In the genomic region with DNA sequence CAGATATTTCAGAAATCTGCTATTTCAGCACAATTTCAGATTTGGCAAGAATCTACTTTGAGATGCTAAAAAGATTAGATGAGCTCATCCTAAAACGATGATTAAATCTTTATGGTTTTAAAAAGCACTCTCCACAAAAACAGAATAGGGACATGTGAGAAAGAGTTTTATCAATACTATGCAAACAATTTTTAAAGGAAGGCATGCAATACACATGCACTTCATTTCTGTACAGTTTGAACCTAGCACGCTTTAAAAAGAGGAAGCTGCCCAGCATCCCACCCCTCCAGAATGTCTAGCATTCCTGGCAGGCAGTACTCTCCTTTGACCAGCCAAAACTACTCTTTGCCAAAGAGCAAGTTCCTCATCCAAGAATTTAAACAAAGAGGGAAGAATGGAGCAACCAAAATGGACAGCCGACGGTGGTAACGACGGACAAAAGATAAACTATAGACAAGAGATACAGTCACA, we compare ENCODE assay signal across 1 cellular context.
TF ChIP-seq lines count a peak whose summit lies in the region.

No MANE protein-coding gene starts in this region.

TF ChIP-seq in HEK293, 187 proteins besides CTCF, POLR2A, EP300 and RAD21 (continued from another document):
- TF ChIP-seq, protein P1, sequence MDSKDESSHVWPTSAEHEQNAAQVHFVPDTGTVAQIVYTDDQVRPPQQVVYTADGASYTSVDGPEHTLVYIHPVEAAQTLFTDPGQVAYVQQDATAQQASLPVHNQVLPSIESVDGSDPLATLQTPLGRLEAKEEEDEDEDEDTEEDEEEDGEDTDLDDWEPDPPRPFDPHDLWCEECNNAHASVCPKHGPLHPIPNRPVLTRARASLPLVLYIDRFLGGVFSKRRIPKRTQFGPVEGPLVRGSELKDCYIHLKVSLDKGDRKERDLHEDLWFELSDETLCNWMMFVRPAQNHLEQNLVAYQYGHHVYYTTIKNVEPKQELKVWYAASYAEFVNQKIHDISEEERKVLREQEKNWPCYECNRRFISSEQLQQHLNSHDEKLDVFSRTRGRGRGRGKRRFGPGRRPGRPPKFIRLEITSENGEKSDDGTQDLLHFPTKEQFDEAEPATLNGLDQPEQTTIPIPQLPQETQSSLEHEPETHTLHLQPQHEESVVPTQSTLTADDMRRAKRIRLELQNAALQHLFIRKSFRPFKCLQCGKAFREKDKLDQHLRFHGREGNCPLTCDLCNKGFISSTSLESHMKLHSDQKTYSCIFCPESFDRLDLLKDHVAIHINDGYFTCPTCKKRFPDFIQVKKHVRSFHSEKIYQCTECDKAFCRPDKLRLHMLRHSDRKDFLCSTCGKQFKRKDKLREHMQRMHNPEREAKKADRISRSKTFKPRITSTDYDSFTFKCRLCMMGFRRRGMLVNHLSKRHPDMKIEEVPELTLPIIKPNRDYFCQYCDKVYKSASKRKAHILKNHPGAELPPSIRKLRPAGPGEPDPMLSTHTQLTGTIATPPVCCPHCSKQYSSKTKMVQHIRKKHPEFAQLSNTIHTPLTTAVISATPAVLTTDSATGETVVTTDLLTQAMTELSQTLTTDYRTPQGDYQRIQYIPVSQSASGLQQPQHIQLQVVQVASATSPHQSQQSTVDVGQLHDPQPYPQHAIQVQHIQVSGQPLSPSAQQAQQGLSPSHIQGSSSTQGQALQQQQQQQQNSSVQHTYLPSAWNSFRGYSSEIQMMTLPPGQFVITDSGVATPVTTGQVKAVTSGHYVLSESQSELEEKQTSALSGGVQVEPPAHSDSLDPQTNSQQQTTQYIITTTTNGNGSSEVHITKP (tag by site-specific recombination; IDR thresholded peaks at IDR 0.05): peak; percentile 34; the same call in 1 of the 2 replicates
- 0 out of 2 replicates have a peak, but pooled peaks have one; percentile 45 for TF ChIP-seq ZNF2 (tag by site-specific recombination; IDR thresholded peaks at IDR 0.05)
- TF ChIP-seq BCL11A (tag by site-specific recombination; IDR thresholded peaks at IDR 0.05; ENCODE audit: low read depth): 0 out of 2 replicates have a peak, but pooled peaks have one; percentile 29
- TF ChIP-seq ZNF521 (tag by site-specific recombination; IDR thresholded peaks at IDR 0.05): no peak
- TF ChIP-seq ZNF121 (tag by site-specific recombination; IDR thresholded peaks at IDR 0.05): no peak
- no peak for TF ChIP-seq ZNF202 (tag by site-specific recombination; IDR thresholded peaks at IDR 0.05; ENCODE audit: borderline replicate concordance)
- TF ChIP-seq, protein P2, sequence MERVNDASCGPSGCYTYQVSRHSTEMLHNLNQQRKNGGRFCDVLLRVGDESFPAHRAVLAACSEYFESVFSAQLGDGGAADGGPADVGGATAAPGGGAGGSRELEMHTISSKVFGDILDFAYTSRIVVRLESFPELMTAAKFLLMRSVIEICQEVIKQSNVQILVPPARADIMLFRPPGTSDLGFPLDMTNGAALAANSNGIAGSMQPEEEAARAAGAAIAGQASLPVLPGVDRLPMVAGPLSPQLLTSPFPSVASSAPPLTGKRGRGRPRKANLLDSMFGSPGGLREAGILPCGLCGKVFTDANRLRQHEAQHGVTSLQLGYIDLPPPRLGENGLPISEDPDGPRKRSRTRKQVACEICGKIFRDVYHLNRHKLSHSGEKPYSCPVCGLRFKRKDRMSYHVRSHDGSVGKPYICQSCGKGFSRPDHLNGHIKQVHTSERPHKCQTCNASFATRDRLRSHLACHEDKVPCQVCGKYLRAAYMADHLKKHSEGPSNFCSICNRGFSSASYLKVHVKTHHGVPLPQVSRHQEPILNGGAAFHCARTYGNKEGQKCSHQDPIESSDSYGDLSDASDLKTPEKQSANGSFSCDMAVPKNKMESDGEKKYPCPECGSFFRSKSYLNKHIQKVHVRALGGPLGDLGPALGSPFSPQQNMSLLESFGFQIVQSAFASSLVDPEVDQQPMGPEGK (tag by site-specific recombination; IDR thresholded peaks at IDR 0.05): peak; percentile 9; the same call in 1 of the 2 replicates
- TF ChIP-seq ATF2 (tag by site-specific recombination; IDR thresholded peaks at IDR 0.05; ENCODE audit: low read depth): peak; percentile 54; the same call in 1 of the 2 replicates
- 0 out of 2 replicates have a peak, but pooled peaks have one; percentile 57 for TF ChIP-seq ZNF366 (tag by site-specific recombination; conservative IDR thresholded peaks at IDR 0.05)
- peak; percentile 45; the same call in 1 of the 2 replicates for TF ChIP-seq GFI1B (tag by site-specific recombination; IDR thresholded peaks at IDR 0.05)
